8 cellular contexts compared by ENCODE assay signal in the genomic region with DNA sequence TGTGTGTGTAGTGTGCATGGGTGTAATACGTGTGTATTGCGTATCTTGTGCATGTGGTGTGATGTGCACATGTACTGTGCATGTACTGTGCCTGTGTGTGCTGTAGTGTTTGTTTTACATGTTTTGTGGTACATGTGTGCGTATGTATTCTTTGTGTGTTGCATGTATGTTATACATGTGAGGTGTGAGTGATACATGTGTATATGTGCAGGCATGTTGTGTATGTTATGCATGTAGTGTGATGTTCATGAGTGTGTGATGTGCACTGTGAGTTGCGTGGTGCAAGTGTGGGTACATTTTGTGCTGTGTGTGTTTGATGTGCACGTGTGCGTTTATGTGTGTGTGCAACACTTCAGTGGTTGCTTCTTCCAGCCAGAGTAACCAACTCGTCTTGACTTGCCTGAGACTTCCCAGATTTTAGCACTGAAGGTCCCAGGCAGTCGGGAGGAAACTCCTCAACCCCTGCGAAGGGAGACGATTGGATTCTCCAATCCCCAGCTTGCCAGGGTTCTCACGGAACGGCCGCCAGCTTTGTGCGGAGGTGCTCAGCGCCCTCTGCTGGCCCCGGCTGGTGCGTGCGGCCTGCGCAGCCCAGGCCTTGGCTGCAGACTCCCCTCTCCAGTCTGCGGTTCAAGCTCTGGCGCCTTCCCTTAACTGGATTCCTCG. TPM values are rescaled to one million over a fixed set of nuclear protein-coding genes. Genes with fewer than 3 reads are reported as not detected.
DNase-seq lines count a peak whose midpoint lies in the region; ATAC-seq, FAIRE-seq and TF ChIP-seq lines count a peak whose summit lies in the region.

No MANE protein-coding gene starts in this region.

- peak; percentile 79 to 83 for ATAC-seq in activated T-cell treated with anti-CD3 and anti-CD28 coated beads, Interleukin-2, amount 50 U/mL, for 4 hours
- ATAC-seq in pancreas: peak; percentile 89 to 94 (median 90)

- H3K4me3 ChIP-seq in foreskin fibroblast (ENCODE audit: low read depth in 1 of 2, low read length in 2 of 2): peak overlapping the region; percentile 14 to 38
- H3K4me3 ChIP-seq in pancreas: no peak overlapping the region
- peak overlapping the region; percentile 37 to 59 (median 47) for H3K4me3 ChIP-seq in tibial nerve

- intact Hi-C loops in pancreas (cut with DNase I): loop anchor here in 2 of 3 donors (5.0 to 10.0 kb wide), 2 partner anchors 123 to 126 kb away; no protein-coding TSS in a partner anchor

- FAIRE-seq in pancreas (lab: Jason Lieb, UNC): no peak

- no peak overlapping the region for H3K4me3 Mint-ChIP-seq in activated T-cell treated with anti-CD3 and anti-CD28 coated beads, Interleukin-2, amount 50 U/mL, for 4 hours

- H3K36me3 ChIP-seq in pancreas (no peaks in the 10 kb centered on the region), tibial nerve (peaks cover 0 to 16% (median 0%) of the 10 kb centered on the region in 3 donors)

- TF ChIP-seq EP300 in tibial nerve (IDR thresholded peaks at IDR 0.05): peak in 1 of 2 donors; percentile 76

- WGBS in pancreas, 2 donors: 16 to 19% methylated on average over 22 of the region's 22 CpGs
- 21 to 26% methylated on average over 21 to 22 of the region's 22 CpGs for WGBS in tibial nerve, 2 donors

- H3K27me3 Mint-ChIP-seq in activated T-cell treated with anti-CD3 and anti-CD28 coated beads, Interleukin-2, amount 50 U/mL, for 4 hours (ENCODE audit: low read depth): peaks cover 21% of the 10 kb centered on the region

- H3K27me3 ChIP-seq in pancreas (no peaks in the 10 kb centered on the region), tibial nerve (no peaks in the 10 kb centered on the region)

- H3K9me3 Mint-ChIP-seq in activated T-cell treated with anti-CD3 and anti-CD28 coated beads, Interleukin-2, amount 50 U/mL, for 4 hours: no peaks in the 10 kb centered on the region

- peak; percentile 99 for TF ChIP-seq CTCF in GM20000 (IDR thresholded peaks at IDR 0.05; ENCODE audit: extremely low read depth, missing control alignments)
- TF ChIP-seq CTCF in LNCAP (IDR thresholded peaks at IDR 0.05): peak; percentile 98
- TF ChIP-seq CTCF in foreskin fibroblast (IDR thresholded peaks at IDR 0.05; ENCODE audit: low read depth, low read length): peak; percentile 99
- TF ChIP-seq CTCF in pancreas (IDR thresholded peaks at IDR 0.05): peak; percentile 86 to 93 (median 89)
- peak; percentile 93 to 98 (median 97) for TF ChIP-seq CTCF in tibial nerve (IDR thresholded peaks at IDR 0.05)

- no peaks in the 10 kb centered on the region for H3K36me3 Mint-ChIP-seq in activated T-cell treated with anti-CD3 and anti-CD28 coated beads, Interleukin-2, amount 50 U/mL, for 4 hours (ENCODE audit: insufficient read depth)

- H3K4me1 ChIP-seq in pancreas: no peaks in the 10 kb centered on the region
- H3K4me1 ChIP-seq in tibial nerve: peaks cover 0 to 70% (median 18%) of the 10 kb centered on the region in 4 donors

- TF ChIP-seq POLR2A in tibial nerve (IDR thresholded peaks at IDR 0.05): peak in 1 of 2 donors; percentile 25

- peaks cover 6% of the 10 kb centered on the region for H3K4me1 Mint-ChIP-seq in activated T-cell treated with anti-CD3 and anti-CD28 coated beads, Interleukin-2, amount 50 U/mL, for 4 hours (ENCODE audit: low read depth)

- H3K9me3 ChIP-seq in pancreas (no peaks in the 10 kb centered on the region), tibial nerve (no peaks in the 10 kb centered on the region)

- H3K27ac ChIP-seq in pancreas: no peak overlapping the region
- H3K27ac ChIP-seq in tibial nerve: peak overlapping the region in 2 of 4 donors; percentile 25 to 92

- peak; percentile 87 for DNase-seq in AG08396 (ENCODE audit: low spot score)
- DNase-seq in GM20000 (ENCODE audit: low spot score): peak; percentile 78
- peak; percentile 42 for DNase-seq in activated T-cell treated with anti-CD3 and anti-CD28 coated beads, Interleukin-2, amount 50 U/mL, for 4 hours
- DNase-seq in foreskin fibroblast: peak; percentile 82 to 94
- DNase-seq in pancreas: peak; percentile 48 to 92 (median 78)
- DNase-seq in tibial nerve (ENCODE audit: low spot score in 2 of 2): peak; percentile 75 to 88
- DNase-seq in NCI-H82 (lab: John Stamatoyannopoulos, UW): no peak

RNA-seq across cellular contexts. Expression of gene GALNT15, which starts 3.6 kb away (rescaled TPM):
- not detected for total RNA-seq in activated T-cell treated with anti-CD3 and anti-CD28 coated beads, Interleukin-2, amount 50 U/mL, for 4 hours
- total RNA-seq in pancreas: 1 to 10 TPM in 5 of 6 donors, under 1 TPM in 1; 0.78 to 5.6 (median 2.0) TPM
- 1 to 10 TPM; 2.8 TPM for polyA plus RNA-seq in pancreas
- 100 to 1,000 TPM; 386 to 830 (median 768) TPM for total RNA-seq in tibial nerve

Comparison
In these comparisons a context has a peak if more than half of its experiments do, and no peak if none do; other contexts are left out.
1. H3K4me3 ChIP-seq: peak in foreskin fibroblast (2 of 2) and tibial nerve (4 of 4); none in pancreas (0 of 4).
2. RNA of gene GALNT15, which starts 3.6 kb away (total RNA-seq): 386 to 830 TPM in tibial nerve; 0.78 to 5.6 TPM in pancreas and not detected in activated T-cell treated with anti-CD3 and anti-CD28 coated beads, Interleukin-2, amount 50 U/mL, for 4 hours; every median in the first group is over 10 times any median in the second.
3. Peak in every context shown above with its lines, with median percentiles within 50 percentile points of each other: CTCF ChIP-seq.